ENCODE assay signal across 18 cellular contexts in genomic region chr9:3497406-3497805, GRCh38. TPM values are rescaled to one million over a fixed set of nuclear protein-coding genes. Genes with fewer than 3 reads are reported as not detected.
A peak's percentile ranks its signal among the peaks of the same experiment; 100 is the strongest.
DNase-seq lines count a peak whose midpoint lies in the region; ATAC-seq, FAIRE-seq and TF ChIP-seq lines count a peak whose summit lies in the region.
"Had no signal": no experiment of that assay in that cellular context is flagged by ENCODE, and none has a peak within 500 bp of the region (broad histone marks: within the 10 kb centered on the region; RNA-seq: fewer than 3 reads in every experiment).

No MANE protein-coding gene starts in this region.

- TF ChIP-seq CTCF in mammary epithelial cell (conservative IDR thresholded peaks at IDR 0.05 in 1 of 2, IDR thresholded peaks at IDR 0.05 in 1 of 2; ENCODE audit: extremely low read depth in 1 of 2, insufficient read depth in 1 of 2, low read depth in 1 of 2, low read length in 2 of 2), result no peak
- TF ChIP-seq CTCF in breast epithelium (IDR thresholded peaks at IDR 0.05), result no peak
- TF ChIP-seq CTCF in GM12878 (IDR thresholded peaks at IDR 0.05 in 2 of 3, conservative IDR thresholded peaks at IDR 0.05 in 1 of 3; ENCODE audit: control insufficient read depth in 2 of 3, extremely low read depth in 1 of 3, insufficient read depth in 1 of 3, low read depth in 3 of 3, low read length in 3 of 3), result no peak
- TF ChIP-seq CTCF in WERI-Rb-1 (IDR thresholded peaks at IDR 0.05; ENCODE audit: low read depth, low read length), result no peak

- intact Hi-C loops in mammary epithelial cell (cut with micrococcal nuclease) (no loop called here), breast epithelium (cut with DNase I; ENCODE audit: low total_unique reads) (no loop called here), GM12878 (cut with micrococcal nuclease; ENCODE audit: unreplicated experiment) (no loop called here)

- H3K9me3 ChIP-seq in mammary epithelial cell (replicated peaks; ENCODE audit: insufficient read depth, low read length) (no peaks in the 10 kb centered on the region), breast epithelium (no peaks in the 10 kb centered on the region), GM12878 (replicated peaks; ENCODE audit: control insufficient read depth, insufficient read depth, low read length) (no peaks in the 10 kb centered on the region; the same call in 2 of the 3 replicates), WERI-Rb-1 (ENCODE audit: severe bottlenecking) (no peaks in the 10 kb centered on the region)
- H3K9me3 ChIP-seq: left lung, testis had no signal

- no TSS peak for BruUV-seq in mammary epithelial cell (replicated peaks; lab: Mats Ljungman, UMichigan)
- BruUV-seq in GM12878 (replicated peaks; lab: Mats Ljungman, UMichigan), result no TSS peak

- H3K27me3 ChIP-seq in mammary epithelial cell (ENCODE audit: insufficient read depth, low read length) (no peaks in the 10 kb centered on the region), breast epithelium (no peaks in the 10 kb centered on the region), GM12878 (replicated peaks in 1 of 2; ENCODE audit: control insufficient read depth in 2 of 2, insufficient read depth in 2 of 2, low read length in 1 of 2) (no peaks in the 10 kb centered on the region), WERI-Rb-1 (ENCODE audit: insufficient read depth, low read depth, severe bottlenecking) (no peaks in the 10 kb centered on the region)
- H3K27me3 ChIP-seq: left lung, testis had no signal

- peak; percentile 38 for FAIRE-seq in GM12878 (lab: Jason Lieb, UNC)

- H3K4me2 ChIP-seq in mammary epithelial cell (ENCODE audit: insufficient read depth, low read depth, low read length) (no peak overlapping the region), GM12878 (ENCODE audit: control insufficient read depth, insufficient read depth) (no peak overlapping the region)

- H3K79me2 ChIP-seq in mammary epithelial cell (ENCODE audit: insufficient read depth, low read length), result no peaks in the 10 kb centered on the region
- H3K79me2 ChIP-seq in GM12878 (ENCODE audit: control insufficient read depth, insufficient read depth, low read length), result no peaks in the 10 kb centered on the region; the same call in none of the 2 replicates

- dilution Hi-C loops in mammary epithelial cell (cut with HindIII; ENCODE audit: low sequenced_read_pairs), result no loop called here

- no peak for TF ChIP-seq EP300 in GM12878 (IDR thresholded peaks at IDR 0.05; ENCODE audit: borderline replicate concordance in 1 of 2, control insufficient read depth in 1 of 2, low read depth in 2 of 2, low read length in 2 of 2)

- H4K20me1 ChIP-seq in mammary epithelial cell (ENCODE audit: insufficient read depth, low read length) (no peaks in the 10 kb centered on the region), GM12878 (ENCODE audit: control insufficient read depth, insufficient read depth) (no peaks in the 10 kb centered on the region)

- no peak overlapping the region for H2AFZ ChIP-seq in mammary epithelial cell (ENCODE audit: low read depth, low read length)
- H2AFZ ChIP-seq in GM12878 (ENCODE audit: control insufficient read depth, low read depth, low read length), result no peak overlapping the region

- peak; percentile 39 for DNase-seq in mammary epithelial cell
- no peak for DNase-seq in breast epithelium (ENCODE audit: low spot score in 2 of 2)
- DNase-seq in GM12878 (ENCODE audit: low read depth, low spot score), result no peak
- peak; percentile 41 for DNase-seq in hepatic stellate cell (ENCODE audit: low spot score)
- DNase-seq in WERI-Rb-1, result no peak
- DNase-seq in activated gamma-delta T cell treated with Interleukin-2 at 50 U/mL for 16 hours, result no peak
- no peak for DNase-seq in LoVo (ENCODE audit: low spot score)
- no peak for DNase-seq in stimulated activated effector memory CD8-positive, alpha-beta T cell treated with anti-CD3 and anti-CD28 coated beads, Interleukin-12 subunit alpha, Interleukin-12 subunit beta, amount 100 ng/mL, for 72 hours (ENCODE audit: low spot score in 2 of 2)
- DNase-seq: activated CD8-positive, alpha-beta memory T cell treated with anti-CD3 and anti-CD28 coated beads, Interleukin-2, amount 50 U/mL, for 48 hours; GDM1; left lung; naive B cell; NCI-H187; NCI-H526 treated with DMSO at 0.1 percent for 48 hours; stimulated activated CD4-positive, alpha-beta T cell treated with anti-CD3 and anti-CD28 coated beads, Interleukin-1b, Interleukin-23, amount 100 ng/mL, for 48 hours; testis had no signal

- TF ChIP-seq POLR2A in breast epithelium (IDR thresholded peaks at IDR 0.05), result no peak
- no peak for TF ChIP-seq POLR2A in GM12878 (IDR thresholded peaks at IDR 0.05; ENCODE audit: low read depth, low read length)

- CTCF ChIA-PET in mammary epithelial cell (lab: Charles Lee; ENCODE audit: low non-redundant PET), result no interaction called here
- CTCF ChIA-PET in GM12878 (lab: Yijun Ruan, JAX), result interaction anchor here (0.6 to 3.1 kb wide), 5 partner anchors 16 to 941 kb away, joined by 3 to 11 read pairs (median 5); no protein-coding TSS in a partner anchor

- RAD21 ChIA-PET in GM12878 (lab: Charles Lee; ENCODE audit: unreplicated experiment), result interaction anchor here (1.1 to 2.7 kb wide), 6 partner anchors 9 to 30 kb away, joined by 4 to 15 read pairs (median 6); no protein-coding TSS in a partner anchor

- in situ Hi-C loops in mammary epithelial cell (cut with MboI; ENCODE audit: low sequenced_read_pairs in 2 of 2) (no loop called here), GM12878 (cut with MboI) (no loop called here)

- peaks cover 5% of the 10 kb centered on the region for H3K36me3 Mint-ChIP-seq in stimulated activated effector memory CD8-positive, alpha-beta T cell treated with anti-CD3 and anti-CD28 coated beads, Interleukin-12 subunit alpha, Interleukin-12 subunit beta, amount 100 ng/mL, for 72 hours

- 93% methylated on average over 2 of the region's 2 CpGs for WGBS in mammary epithelial cell (ENCODE audit: low coverage, missing lambda C conversion rate)
- WGBS in GM12878 (ENCODE audit: insufficient coverage, insufficient replicate concordance, low lambda C conversion rate, missing lambda C conversion rate), result 95% methylated on average over 2 of the region's 2 CpGs

- peaks cover 6% of the 10 kb centered on the region for H3K4me1 Mint-ChIP-seq in stimulated activated effector memory CD8-positive, alpha-beta T cell treated with anti-CD3 and anti-CD28 coated beads, Interleukin-12 subunit alpha, Interleukin-12 subunit beta, amount 100 ng/mL, for 72 hours

- no peaks in the 10 kb centered on the region for H3K4me1 ChIP-seq in mammary epithelial cell (ENCODE audit: insufficient read depth, low read length)
- no peaks in the 10 kb centered on the region for H3K4me1 ChIP-seq in breast epithelium
- peaks cover 2% of the 10 kb centered on the region; the same call in 1 of the 2 replicates for H3K4me1 ChIP-seq in GM12878 (ENCODE audit: control insufficient read depth, insufficient read depth, low read length)
- H3K4me1 ChIP-seq: left lung, testis had no signal

- H3K27ac ChIP-seq in mammary epithelial cell (ENCODE audit: insufficient read depth, low read depth, low read length) (no peak overlapping the region), breast epithelium (no peak overlapping the region), GM12878 (ENCODE audit: control insufficient read depth, insufficient read depth) (no peak overlapping the region), WERI-Rb-1 (no peak overlapping the region)
- H3K27ac ChIP-seq: left lung, testis had no signal

- H3K4me3 ChIP-seq in mammary epithelial cell (replicated peaks in 1 of 3; ENCODE audit: insufficient read depth in 1 of 3, low read depth in 2 of 3, low read length in 3 of 3) (no peak overlapping the region), breast epithelium (no peak overlapping the region), GM12878 (no peak overlapping the region), WERI-Rb-1 (ENCODE audit: low read depth, low read length) (no peak overlapping the region)
- H3K4me3 ChIP-seq: left lung, testis had no signal

- H3K36me3 ChIP-seq in mammary epithelial cell (ENCODE audit: insufficient read depth, low read length) (no peaks in the 10 kb centered on the region), breast epithelium (no peaks in the 10 kb centered on the region), GM12878 (ENCODE audit: control insufficient read depth in 2 of 2, insufficient read depth in 2 of 2, low read length in 1 of 2) (0 out of 4 replicates have a peak, but pooled peaks cover 0 to 4% of the 10 kb centered on the region in 2 experiments), WERI-Rb-1 (no peaks in the 10 kb centered on the region)
- H3K36me3 ChIP-seq: left lung had no signal

- no peak for ATAC-seq in GM12878
- ATAC-seq in stimulated activated effector memory CD8-positive, alpha-beta T cell treated with anti-CD3 and anti-CD28 coated beads, Interleukin-12 subunit alpha, Interleukin-12 subunit beta, amount 100 ng/mL, for 72 hours, result no peak
- ATAC-seq: esophagus mucosa, left lung had no signal

- POLR2A ChIA-PET in GM12878 (lab: Charles Lee), result interaction anchor here (1.3 to 1.5 kb wide), 2 partner anchors 15 to 23 kb away, joined by 4 to 7 read pairs; no protein-coding TSS in a partner anchor

- H3K27ac Mint-ChIP-seq in stimulated activated effector memory CD8-positive, alpha-beta T cell treated with anti-CD3 and anti-CD28 coated beads, Interleukin-12 subunit alpha, Interleukin-12 subunit beta, amount 100 ng/mL, for 72 hours, result no peak overlapping the region
- H3K27ac Mint-ChIP-seq: activated naive CD4-positive, alpha-beta T cell treated with anti-CD3 and anti-CD28 coated beads, Interleukin-2, amount 50 U/mL, for 24 hours had no signal

- no peak overlapping the region for H3K9ac ChIP-seq in mammary epithelial cell (ENCODE audit: insufficient read depth, low read length)
- no peak overlapping the region for H3K9ac ChIP-seq in GM12878 (ENCODE audit: control insufficient read depth, insufficient read depth, low read length)

- SMC1A ChIA-PET in GM12878 (lab: Charles Lee; ENCODE audit: uncharacterized antibody, unreplicated experiment), result interaction anchor here (0.8 to 5.4 kb wide), 11 partner anchors 9 to 56 kb away, joined by 3 to 19 read pairs (median 10); partner anchors contain the start of gene RFX3

- TF ChIP-seq RAD21 in GM12878 (IDR thresholded peaks at IDR 0.05; ENCODE audit: insufficient read depth, low read depth, low read length), result no peak

- peaks cover 3% of the 10 kb centered on the region for H3K9me3 Mint-ChIP-seq in stimulated activated effector memory CD8-positive, alpha-beta T cell treated with anti-CD3 and anti-CD28 coated beads, Interleukin-12 subunit alpha, Interleukin-12 subunit beta, amount 100 ng/mL, for 72 hours
- H3K9me3 Mint-ChIP-seq: activated naive CD4-positive, alpha-beta T cell treated with anti-CD3 and anti-CD28 coated beads, Interleukin-2, amount 50 U/mL, for 24 hours had no signal

- no peak overlapping the region for H3K4me3 Mint-ChIP-seq in stimulated activated effector memory CD8-positive, alpha-beta T cell treated with anti-CD3 and anti-CD28 coated beads, Interleukin-12 subunit alpha, Interleukin-12 subunit beta, amount 100 ng/mL, for 72 hours
- H3K4me3 Mint-ChIP-seq: activated naive CD4-positive, alpha-beta T cell treated with anti-CD3 and anti-CD28 coated beads, Interleukin-2, amount 50 U/mL, for 24 hours; naive B cell had no signal

RNA-seq across cellular contexts. Expression of gene RFX3, which starts 28.4 kb away (rescaled TPM):
- total RNA-seq in mammary epithelial cell (1 to 10 TPM; 2.3 to 7.9 TPM), breast epithelium (10 to 100 TPM in 2 of 3 donors, 1 to 10 TPM in 1; 9.3 to 18.0 (median 13.8) TPM), GM12878 (2014; rRNA removed) (3.6 and 4.7 TPM in 2 replicates), GM12878 (2014; rRNA removed; fragmentation: Illumina TruSeq; extraction: Trizol) (6.3 and 6.6 TPM in 2 replicates), GM12878 (2021) (11.9 and 14.8 TPM in 2 replicates)
- polyA plus RNA-seq in mammary epithelial cell (1.5 TPM), GM12878 (2011; rRNA removed) (26.4 and 26.8 TPM in 2 replicates), GM12878 (2014; fragmentation: Illumina TruSeq; extraction: Trizol) (4.8 and 5.6 TPM in 2 replicates), GM12878 (2014; fragmentation: Nextera tagmentation; extraction: Ambion mirVana) (1 to 10 TPM; 1.2 to 1.8 TPM), GM12878 (2014; rRNA removed) (3.2 and 8.2 TPM in 2 replicates), GM12878 (2016; fragmentation: Nextera tagmentation; extraction: Ambion mirVana) (1 to 10 TPM; 7.1 to 8.4 TPM)
- polyA minus RNA-seq in mammary epithelial cell, result 49.7 TPM
- 84.6 and 85.6 TPM in 2 replicates for total RNA-seq in GM12878 (2013; cell fraction: nucleolus; rRNA removed)
- polyA plus RNA-seq in GM12878 (2011; ENCODE audit: low read depth), result 3.3 TPM
- polyA plus RNA-seq in GM12878 (2011; cell fraction: cytosol; rRNA removed), result 13.0 and 16.8 TPM in 2 replicates
- polyA plus RNA-seq in GM12878 (2011; cell fraction: nucleus; rRNA removed), result 40.3 and 51.1 TPM in 2 replicates
- 4.3 and 5.8 TPM in 2 replicates for polyA plus RNA-seq in GM12878 (2012)
- 208 and 264 TPM in 2 replicates for polyA minus RNA-seq in GM12878 (2011; rRNA and poly(A)+ RNA removed)
- 25.1 and 33.7 TPM in 2 replicates for polyA minus RNA-seq in GM12878 (2011; cell fraction: cytosol; rRNA and poly(A)+ RNA removed)
- 103 and 216 TPM in 2 replicates for polyA minus RNA-seq in GM12878 (2011; cell fraction: nucleus; rRNA and poly(A)+ RNA removed)

Comparison
In these comparisons a context has a peak if more than half of its experiments do, and no peak if none do; other contexts are left out.
1. DNase-seq: peak in mammary epithelial cell (single experiment) and hepatic stellate cell (single experiment); none in breast epithelium (0 of 2), GM12878 (single experiment), WERI-Rb-1 (single experiment), activated gamma-delta T cell treated with Interleukin-2 at 50 U/mL for 16 hours (single experiment), LoVo (single experiment) and stimulated activated effector memory CD8-positive, alpha-beta T cell treated with anti-CD3 and anti-CD28 coated beads, Interleukin-12 subunit alpha, Interleukin-12 subunit beta, amount 100 ng/mL, for 72 hours (0 of 2).